8 cellular contexts compared by ENCODE assay signal in genomic region chr12:109477963-109478315, GRCh38. TPM values are rescaled to one million over a fixed set of nuclear protein-coding genes. Genes with fewer than 3 reads are reported as not detected.
DNase-seq lines count a peak whose midpoint lies in the region; ATAC-seq and TF ChIP-seq lines count a peak whose summit lies in the region.

No MANE protein-coding gene starts in this region.

- H3K27ac ChIP-seq in ACC112 (ENCODE audit: low read depth, low read length) (peak overlapping the region; percentile 85; the same call in 1 of the 2 replicates), muscle layer of duodenum (ENCODE audit: low read length) (peak overlapping the region; percentile 98)

- ATAC-seq in GM18870 (IDR thresholded peaks at IDR 0.05; ENCODE audit: unreplicated experiment) = no peak

- H3K9me3 ChIP-seq in muscle layer of duodenum (ENCODE audit: control insufficient read depth in 1 of 2, low read length in 2 of 2) = no peaks in the 10 kb centered on the region

- H3K27me3 ChIP-seq in ACC112 (ENCODE audit: insufficient read depth, low read length) (no peaks in the 10 kb centered on the region), muscle layer of duodenum (ENCODE audit: low read depth, low read length) (no peaks in the 10 kb centered on the region)

- H2AFZ ChIP-seq in ACC112 (ENCODE audit: low read length, unreplicated experiment) = peak overlapping the region; percentile 95

- no peak for TF ChIP-seq CTCF in choroid plexus epithelial cell (conservative IDR thresholded peaks at IDR 0.05; ENCODE audit: low read depth, low read length)

- peak overlapping the region; percentile 85 for H3K4me3 ChIP-seq in ACC112 (ENCODE audit: low read depth, low read length)
- H3K4me3 ChIP-seq in Jurkat, Clone E6-1 (ENCODE audit: low read length) = peak overlapping the region; percentile 78
- H3K4me3 ChIP-seq in choroid plexus epithelial cell (ENCODE audit: low read depth, low read length) = peak overlapping the region; percentile 68
- H3K4me3 ChIP-seq in muscle layer of duodenum (ENCODE audit: low read depth in 1 of 2, low read length in 2 of 2) = peak overlapping the region; percentile 98 to 99

- DNase-seq in Jurkat, Clone E6-1 (ENCODE audit: low read depth, low spot score) = no peak
- DNase-seq in choroid plexus epithelial cell (ENCODE audit: low read depth) (no peak), Kasumi-1 (lab: John Stamatoyannopoulos, UW) (no peak), COR-L47 (lab: John Stamatoyannopoulos, UW) (no peak)
- no peak for DNase-seq in stimulated activated CD8-positive, alpha-beta memory T cell treated with anti-CD3 and anti-CD28 coated beads, Interleukin-4, amount 100 ng/mL, for 48 hours

- peaks cover 68% of the 10 kb centered on the region for H3K79me2 ChIP-seq in ACC112 (ENCODE audit: control insufficient read depth, insufficient read depth, low read length, unreplicated experiment)

- H3K4me1 ChIP-seq in ACC112 (ENCODE audit: control insufficient read depth, insufficient read depth, low read length, unreplicated experiment) (peaks cover 14% of the 10 kb centered on the region), muscle layer of duodenum (ENCODE audit: control insufficient read depth in 1 of 2, insufficient read depth in 2 of 2, low read length in 2 of 2) (peaks cover 5 to 46% of the 10 kb centered on the region in 2 donors)

- H3K36me3 ChIP-seq in ACC112 (ENCODE audit: insufficient read depth, low read length) = no peaks in the 10 kb centered on the region
- peaks cover 4 to 9% of the 10 kb centered on the region in 2 donors for H3K36me3 ChIP-seq in muscle layer of duodenum (ENCODE audit: control insufficient read depth in 1 of 2, insufficient read depth in 2 of 2, low read length in 2 of 2)

RNA-seq across cellular contexts. Expression of gene UBE3B, which starts 0.5 kb away (rescaled TPM):
- 28.1 TPM for polyA plus RNA-seq in Jurkat, Clone E6-1 (2012; ENCODE audit: insufficient read depth, insufficient read length)

RNA-seq across cellular contexts. Expression of gene KCTD10, which starts 0.8 kb away (rescaled TPM):
- polyA plus RNA-seq in Jurkat, Clone E6-1 (2012; ENCODE audit: insufficient read depth, insufficient read length) = 45.0 TPM
